17 cellular contexts compared by ENCODE assay signal in the genomic region with DNA sequence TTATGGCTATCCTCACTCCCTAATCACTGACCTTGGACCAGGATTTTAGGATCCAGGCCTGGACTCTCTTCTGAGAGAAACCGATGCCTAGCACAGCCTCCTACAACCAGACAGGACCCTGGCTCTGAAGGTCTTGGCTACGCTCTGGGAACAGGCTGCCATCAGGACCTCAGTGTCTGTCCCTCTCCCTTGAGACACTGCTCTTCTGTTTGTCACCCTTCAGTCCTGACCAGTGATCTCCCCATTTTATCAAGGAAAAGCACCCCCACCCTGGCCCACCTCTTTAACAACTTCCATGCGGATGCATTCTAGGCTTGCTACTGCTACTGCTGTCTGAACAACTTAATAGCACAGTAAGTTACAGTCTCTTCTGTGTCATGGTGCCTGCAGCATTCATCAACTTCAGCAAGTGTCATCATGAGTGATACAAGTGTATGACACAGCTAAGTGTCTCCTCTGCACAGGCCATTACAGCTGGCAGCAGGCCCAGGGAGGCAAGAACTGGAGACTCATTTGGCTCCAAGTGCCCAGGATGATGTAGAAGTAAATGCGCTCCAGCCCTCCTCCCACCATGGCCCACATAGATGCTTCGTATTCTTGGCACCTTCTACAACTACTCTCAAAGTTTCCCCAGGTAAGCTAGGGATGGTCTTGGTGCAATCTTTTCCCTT.
"Had no signal": no experiment of that assay in that cellular context is flagged by ENCODE, and none has a peak within 500 bp of the region (broad histone marks: within the 10 kb centered on the region; RNA-seq: fewer than 3 reads in every experiment).

No MANE protein-coding gene starts in this region.

- H3K27me3 ChIP-seq: left lung, thyroid gland had no signal

- H3K27ac ChIP-seq: left lung, thyroid gland had no signal

- DNase-seq: activated CD4-positive, alpha-beta T cell treated with anti-CD3 and anti-CD28 coated beads for 48 hours; activated CD4-positive, CD25-positive, alpha-beta regulatory T cell; activated CD8-positive, alpha-beta T cell treated with anti-CD3 and anti-CD28 coated beads for 36 hours; activated naive CD4-positive, alpha-beta T cell; activated naive CD8-positive, alpha-beta T cell treated with anti-CD3 and anti-CD28 coated beads for 36 hours; activated T-cell treated with anti-CD3 and anti-CD28 coated beads, Interleukin-2, amount 50 U/mL, for 1 hour; amniotic stem cell; foreskin melanocyte; glutamatergic neuron; hippocampal formation; left lung; stimulated activated CD4-positive, alpha-beta T cell treated with anti-CD3 and anti-CD28 coated beads, Interleukin-12 subunit alpha, Interleukin-12 subunit beta, amount 100 ng/mL, for 4 hours; stimulated activated CD4-positive, alpha-beta T cell treated with anti-CD3 and anti-CD28 coated beads, Interleukin-1b, Interleukin-23, amount 100 ng/mL, for 48 hours; stimulated activated CD8-positive, alpha-beta memory T cell treated with anti-CD3 and anti-CD28 coated beads, Interleukin-4, amount 100 ng/mL, for 48 hours; stimulated activated naive CD4-positive, alpha-beta T cell treated with Interleukin-2 at 50 U/mL for 16 hours; T1000; thyroid gland had no signal

- H3K9me3 ChIP-seq: left lung, thyroid gland had no signal

- H3K4me1 ChIP-seq: left lung, thyroid gland had no signal

- H3K36me3 ChIP-seq: left lung, thyroid gland had no signal

- H3K4me3 ChIP-seq: left lung, thyroid gland had no signal
